8 cellular contexts compared by ENCODE assay signal in genomic region chr7:155007947-155008346, GRCh38. TPM values are rescaled to one million over a fixed set of nuclear protein-coding genes. Genes with fewer than 3 reads are reported as not detected.
A peak's percentile ranks its signal among the peaks of the same experiment; 100 is the strongest.
DNase-seq lines count a peak whose midpoint lies in the region; ATAC-seq and TF ChIP-seq lines count a peak whose summit lies in the region.

No MANE protein-coding gene starts in this region.

- peaks cover 0 to 5% (median 0%) of the 10 kb centered on the region in 3 donors for H3K27me3 Mint-ChIP-seq in naive B cell

- ATAC-seq in naive B cell (ENCODE audit: low read depth in 2 of 2), result no peak
- no peak for ATAC-seq in HG03342 (IDR thresholded peaks at IDR 0.05; ENCODE audit: unreplicated experiment)
- ATAC-seq in HG03135 (IDR thresholded peaks at IDR 0.05; ENCODE audit: unreplicated experiment), result no peak

- H3K4me1 Mint-ChIP-seq in naive B cell, result peaks cover 10 to 16% (median 16%) of the 10 kb centered on the region in 3 donors

- TF ChIP-seq CTCF in astrocyte of the spinal cord (IDR thresholded peaks at IDR 0.05; ENCODE audit: low read depth, low read length), result peak; percentile 57

- in situ Hi-C loops in astrocyte of the spinal cord (cut with HindIII; ENCODE audit: low sequenced_read_pairs), result no loop called here

- no peaks in the 10 kb centered on the region for H3K36me3 Mint-ChIP-seq in naive B cell

- H3K4me3 ChIP-seq in astrocyte of the spinal cord (ENCODE audit: low read depth, low read length), result no peak overlapping the region

- peak overlapping the region in 1 of 8 donors; percentile 58 for H3K4me3 Mint-ChIP-seq in naive B cell

- no peaks in the 10 kb centered on the region for H3K9me3 Mint-ChIP-seq in naive B cell

- DNase-seq in GDM1 (lab: John Stamatoyannopoulos, UW), result peak; percentile 18
- DNase-seq in MV-4-11 (lab: John Stamatoyannopoulos, UW), result peak; percentile 51
- DNase-seq in astrocyte of the spinal cord (ENCODE audit: low read depth, low spot score), result no peak
- DNase-seq in naive B cell, result peak; percentile 30
- no peak for DNase-seq in AG08396 (ENCODE audit: low spot score)
- no peak for DNase-seq in NCI-H2107 treated with DMSO at 0.1 percent for 48 hours (lab: John Stamatoyannopoulos, UW; ENCODE audit: unreplicated experiment)

- no peak overlapping the region for H3K27ac Mint-ChIP-seq in naive B cell

RNA-seq across cellular contexts. Expression of gene PAXIP1, which starts 5.0 kb away (rescaled TPM):
- 1 to 10 TPM; 1.4 to 2.7 (median 2.0) TPM for polyA plus RNA-seq in naive B cell (ENCODE audit: low read depth in 6 of 6)

Comparison
In these comparisons a context has a peak if more than half of its experiments do, and no peak if none do; other contexts are left out.
1. DNase-seq: peak in GDM1 (single experiment), MV-4-11 (single experiment) and naive B cell (single experiment); none in astrocyte of the spinal cord (single experiment), AG08396 (single experiment) and NCI-H2107 treated with DMSO at 0.1 percent for 48 hours (single experiment).